ENCODE assay signal across 31 cellular contexts in the genomic region with DNA sequence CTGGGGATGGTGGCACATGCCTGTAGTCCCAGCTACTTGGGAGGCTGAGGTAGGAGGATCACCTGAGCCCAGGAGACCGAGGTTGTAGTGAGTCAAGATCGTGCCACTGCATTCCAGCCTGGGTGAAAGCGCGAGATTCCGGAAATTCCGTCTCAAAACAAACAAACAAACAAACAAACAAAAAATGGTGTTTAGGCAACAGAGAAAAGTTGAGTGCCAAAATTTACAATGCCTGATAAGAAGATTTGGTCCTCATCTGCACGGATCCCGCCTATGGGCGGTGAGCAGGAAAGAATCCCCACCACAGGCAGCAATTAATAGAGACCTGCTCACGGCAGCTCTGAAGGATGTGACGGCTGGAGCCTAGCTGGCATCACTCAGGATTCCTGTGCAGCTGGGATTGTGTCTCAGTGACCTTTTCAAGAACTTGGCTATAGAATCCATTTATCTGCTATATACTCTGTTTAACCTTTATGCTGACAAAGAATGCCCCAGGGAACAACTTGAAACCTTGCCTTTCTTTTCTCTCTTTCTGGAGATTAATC. TPM values are rescaled to one million over a fixed set of nuclear protein-coding genes. Genes with fewer than 3 reads are reported as not detected.
A peak's percentile ranks its signal among the peaks of the same experiment; 100 is the strongest.
DNase-seq lines count a peak whose midpoint lies in the region; ATAC-seq, FAIRE-seq and TF ChIP-seq lines count a peak whose summit lies in the region.
"Had no signal": no experiment of that assay in that cellular context is flagged by ENCODE, and none has a peak within 500 bp of the region (broad histone marks: within the 10 kb centered on the region; RNA-seq: fewer than 3 reads in every experiment).

No MANE protein-coding gene starts in this region.

- ATAC-seq in stimulated activated effector memory CD8-positive, alpha-beta T cell treated with anti-CD3 and anti-CD28 coated beads, Interleukin-12 subunit alpha, Interleukin-12 subunit beta, amount 100 ng/mL, for 72 hours, result no peak
- ATAC-seq: activated CD4-positive, CD25-positive, alpha-beta regulatory T cell treated with anti-CD3 and anti-CD28 coated beads, Interleukin-2, amount 50 U/mL, for 24 hours had no signal

- H3K4me1 Mint-ChIP-seq in endodermal cell, result no peaks in the 10 kb centered on the region
- H3K4me1 Mint-ChIP-seq in mesothelial cell of epicardium, result peaks cover 11% of the 10 kb centered on the region
- no peaks in the 10 kb centered on the region for H3K4me1 Mint-ChIP-seq in stimulated activated effector memory CD8-positive, alpha-beta T cell treated with anti-CD3 and anti-CD28 coated beads, Interleukin-12 subunit alpha, Interleukin-12 subunit beta, amount 100 ng/mL, for 72 hours
- H3K4me1 Mint-ChIP-seq: B cell had no signal

- H3F3A ChIP-seq in GM23248 (ENCODE audit: insufficient read depth), result no peaks in the 10 kb centered on the region; the same call in 1 of the 2 replicates

- WGBS in GM23248 (ENCODE audit: low coverage in 1 of 2, low lambda C conversion rate in 2 of 2, missing lambda C conversion rate in 2 of 2), 2 experiments, result 90 to 96% methylated on average over 11 of the region's 11 CpGs
- 81 to 89% methylated on average over 5 to 11 of the region's 11 CpGs for WGBS in endodermal cell (ENCODE audit: insufficient coverage in 1 of 2, insufficient read length in 1 of 2), 2 experiments

- H3K27me3 Mint-ChIP-seq in endodermal cell (ENCODE audit: insufficient read depth) (no peaks in the 10 kb centered on the region), mesothelial cell of epicardium (ENCODE audit: low read depth) (no peaks in the 10 kb centered on the region)
- H3K27me3 Mint-ChIP-seq: B cell, progenitor cell of endocrine pancreas had no signal

- no peak for FAIRE-seq in GM12891 (lab: Jason Lieb, UNC)
- FAIRE-seq: GM18507, urothelium cell line had no signal

- no peaks in the 10 kb centered on the region for H3K36me3 Mint-ChIP-seq in endodermal cell (ENCODE audit: low read depth)
- no peaks in the 10 kb centered on the region for H3K36me3 Mint-ChIP-seq in mesothelial cell of epicardium
- no peaks in the 10 kb centered on the region for H3K36me3 Mint-ChIP-seq in stimulated activated effector memory CD8-positive, alpha-beta T cell treated with anti-CD3 and anti-CD28 coated beads, Interleukin-12 subunit alpha, Interleukin-12 subunit beta, amount 100 ng/mL, for 72 hours
- H3K36me3 Mint-ChIP-seq: brain had no signal

- H3K36me3 ChIP-seq in GM23248 (ENCODE audit: low read depth) (no peaks in the 10 kb centered on the region), endodermal cell (ENCODE audit: control insufficient read depth, insufficient read depth, low read length) (no peaks in the 10 kb centered on the region)
- H3K36me3 ChIP-seq: MG63, neutrophil, sigmoid colon had no signal

- no peaks in the 10 kb centered on the region for H4K20me1 ChIP-seq in GM23248 (ENCODE audit: insufficient read depth)

- H3K4me3 ChIP-seq in GM23248 (no peak overlapping the region), endodermal cell (ENCODE audit: low read length) (no peak overlapping the region)
- H3K4me3 ChIP-seq: MG63, PC-9, sigmoid colon had no signal

- DNase-seq in GM23248 (no peak), endodermal cell (peak; percentile 58), mesothelial cell of epicardium (ENCODE audit: low spot score in 2 of 2, unreplicated experiment in 2 of 2) (no peak), dermis blood vessel endothelial cell (no peak), GM12891 (ENCODE audit: insufficient read length, low spot score) (no peak), pons (ENCODE audit: low spot score) (no peak), anterior cingulate cortex (lab: John Stamatoyannopoulos, UW) (no peak)
- no peak for DNase-seq in stimulated activated effector memory CD8-positive, alpha-beta T cell treated with anti-CD3 and anti-CD28 coated beads, Interleukin-12 subunit alpha, Interleukin-12 subunit beta, amount 100 ng/mL, for 72 hours (ENCODE audit: low spot score in 2 of 2)
- DNase-seq: activated CD4-positive, alpha-beta T cell treated with anti-CD3 and anti-CD28 coated beads, Interleukin-2, amount 50 U/mL, for 48 hours; activated naive CD4-positive, alpha-beta T cell treated with Interleukin-2 at 50 U/mL for 16 hours; DMS 273 treated with DMSO at 0.1 percent for 48 hours; HCEC 1CT; immature natural killer cell; MG63; NCI-H1105; NCI-H2029 treated with DMSO at 0.1 percent for 48 hours; NCI-H226; NCI-H526 treated with DMSO at 0.1 percent for 48 hours; NK-92 treated with Interleukin-12 subunit alpha and Interleukin-12 subunit beta, amount 100 ng/mL, for 24 hours; PC-9; sigmoid colon; stimulated activated CD4-positive, alpha-beta T cell treated with anti-CD3 and anti-CD28 coated beads, Interleukin-4, amount 100 ng/mL, for 4 hours; T-helper 2 cell had no signal

- H3K4me2 ChIP-seq in GM23248 (ENCODE audit: unreplicated experiment), result no peak overlapping the region
- H3K4me2 ChIP-seq: KMS-11, PC-9 had no signal

- in situ Hi-C loops in GM23248 (cut with MboI), result loop anchor here (10.0 to 25.0 kb wide), 2 partner anchors 242 to 365 kb away; a partner anchor contains a TSS

- H3K27ac Mint-ChIP-seq in endodermal cell (no peak overlapping the region), mesothelial cell of epicardium (peak overlapping the region; percentile 44)
- H3K27ac Mint-ChIP-seq in stimulated activated effector memory CD8-positive, alpha-beta T cell treated with anti-CD3 and anti-CD28 coated beads, Interleukin-12 subunit alpha, Interleukin-12 subunit beta, amount 100 ng/mL, for 72 hours, result peak overlapping the region; percentile 2
- H3K27ac Mint-ChIP-seq: B cell, immature natural killer cell, progenitor cell of endocrine pancreas had no signal

- no peaks in the 10 kb centered on the region for H3K9me3 Mint-ChIP-seq in endodermal cell
- H3K9me3 Mint-ChIP-seq in mesothelial cell of epicardium, result no peaks in the 10 kb centered on the region
- no peaks in the 10 kb centered on the region for H3K9me3 Mint-ChIP-seq in stimulated activated effector memory CD8-positive, alpha-beta T cell treated with anti-CD3 and anti-CD28 coated beads, Interleukin-12 subunit alpha, Interleukin-12 subunit beta, amount 100 ng/mL, for 72 hours
- H3K9me3 Mint-ChIP-seq: immature natural killer cell had no signal

- H3K4me1 ChIP-seq in GM23248 (ENCODE audit: insufficient read depth) (peaks cover 6% of the 10 kb centered on the region; the same call in 1 of the 2 replicates), endodermal cell (ENCODE audit: control insufficient read depth, insufficient read depth, low read length) (no peaks in the 10 kb centered on the region)

- no peaks in the 10 kb centered on the region for H3K79me2 ChIP-seq in GM23248 (ENCODE audit: insufficient read depth)

- no peaks in the 10 kb centered on the region for H3K27me3 ChIP-seq in GM23248 (replicated peaks; ENCODE audit: insufficient read depth)
- H3K27me3 ChIP-seq in endodermal cell (ENCODE audit: control insufficient read depth, insufficient read depth, low read length, poor library complexity, severe bottlenecking), result no peaks in the 10 kb centered on the region
- H3K27me3 ChIP-seq: MG63, neutrophil, sigmoid colon had no signal

- H3K9me2 ChIP-seq in GM23248 (ENCODE audit: insufficient read depth), result no peaks in the 10 kb centered on the region

- H2AFZ ChIP-seq in GM23248, result peak overlapping the region; percentile 24; the same call in 1 of the 2 replicates
- H2AFZ ChIP-seq: PC-9 had no signal

- H3K4me3 Mint-ChIP-seq in endodermal cell (no peak overlapping the region), mesothelial cell of epicardium (no peak overlapping the region)
- no peak overlapping the region for H3K4me3 Mint-ChIP-seq in stimulated activated effector memory CD8-positive, alpha-beta T cell treated with anti-CD3 and anti-CD28 coated beads, Interleukin-12 subunit alpha, Interleukin-12 subunit beta, amount 100 ng/mL, for 72 hours
- H3K4me3 Mint-ChIP-seq: B cell, brain, immature natural killer cell had no signal

- no peak for TF ChIP-seq POLR2A in GM12891 (IDR thresholded peaks at IDR 0.05; ENCODE audit: low read depth, low read length)

- H3K9me3 ChIP-seq in GM23248 (ENCODE audit: low read depth), result no peaks in the 10 kb centered on the region
- H3K9me3 ChIP-seq in endodermal cell (ENCODE audit: control insufficient read depth, low read length), result no peaks in the 10 kb centered on the region
- H3K9me3 ChIP-seq: MG63, neutrophil had no signal

- TF ChIP-seq CTCF in endodermal cell (conservative IDR thresholded peaks at IDR 0.05) (no peak), mesothelial cell of epicardium (IDR thresholded peaks at IDR 0.05; ENCODE audit: unreplicated experiment) (no peak)

- H3K9ac ChIP-seq in GM23248, result no peak overlapping the region
- H3K9ac ChIP-seq in endodermal cell (ENCODE audit: extremely low read depth, low read length, poor library complexity, severe bottlenecking), result no peak overlapping the region
- H3K9ac ChIP-seq: KMS-11 had no signal

- no peak overlapping the region for H3K27ac ChIP-seq in GM23248
- H3K27ac ChIP-seq in endodermal cell (ENCODE audit: low read depth, low read length), result no peak overlapping the region
- H3K27ac ChIP-seq: KMS-11, neutrophil, PC-9 had no signal

TF ChIP-seq in GM12891, 5 proteins besides CTCF, POLR2A, EP300 and RAD21:
- no peak for TF ChIP-seq PAX5 (IDR thresholded peaks at IDR 0.05; ENCODE audit: insufficient read depth, low read length, severe bottlenecking)
- no peak for TF ChIP-seq POLR2AphosphoS5 (IDR thresholded peaks at IDR 0.05; ENCODE audit: low read depth, low read length)
- TF ChIP-seq TAF1 (IDR thresholded peaks at IDR 0.05; ENCODE audit: low read depth, low read length), result no peak
- TF ChIP-seq POU2F2 (IDR thresholded peaks at IDR 0.05; ENCODE audit: low read depth, low read length), result no peak
- TF ChIP-seq SPI1 (IDR thresholded peaks at IDR 0.05; ENCODE audit: low read depth, low read length), result no peak
TF ChIP-seq in GM12891: peak in this region for 0.

RNA-seq across cellular contexts. Expression of a gene that starts 14.0 kb away (rescaled TPM):
- 37.0 and 39.8 TPM in 2 replicates for total RNA-seq in GM23248 (2014; rRNA removed; shearing (Covaris generic))
- polyA plus RNA-seq in GM23248 (2016; fragmentation: Nextera tagmentation; extraction: Ambion mirVana), result 26.9 and 28.3 TPM in 2 replicates
- 10 to 100 TPM; 11.6 to 13.1 TPM for total RNA-seq in endodermal cell
- 11.5 TPM for polyA plus RNA-seq in endodermal cell (2013, experiment 1 of 2)
- 9.5 TPM for polyA plus RNA-seq in endodermal cell (2013, experiment 2 of 2)
- 27.1 to 29.7 TPM (median 27.3 TPM) in 3 replicates for total RNA-seq in mesothelial cell of epicardium
- 34.9 and 47.8 TPM in 2 replicates for total RNA-seq in dermis blood vessel endothelial cell
- 5.0 TPM for polyA plus RNA-seq in GM12891 (2012; ENCODE audit: low read depth, missing spikeins)
